13 cellular contexts compared by ENCODE assay signal in the genomic region with DNA sequence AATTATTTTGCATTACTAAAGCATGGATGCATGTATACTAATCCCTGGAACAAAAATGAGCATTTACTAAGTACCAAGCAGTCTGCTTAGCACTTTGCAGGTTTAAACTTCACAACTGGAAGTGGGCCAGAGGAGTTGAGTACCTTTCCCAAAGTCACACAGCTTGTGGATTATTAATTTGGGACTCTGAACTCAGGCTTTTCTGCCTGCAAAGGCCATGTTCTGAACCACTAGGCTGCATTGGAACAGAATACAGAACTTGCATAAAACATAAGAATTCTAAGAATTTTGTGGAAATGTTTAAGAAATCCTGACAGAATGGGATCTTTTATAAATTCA.
A peak's percentile ranks its signal among the peaks of the same experiment; 100 is the strongest.
DNase-seq lines count a peak whose midpoint lies in the region; ATAC-seq lines count a peak whose summit lies in the region.
"Had no signal": no experiment of that assay in that cellular context is flagged by ENCODE, and none has a peak within 500 bp of the region (broad histone marks: within the 10 kb centered on the region; RNA-seq: fewer than 3 reads in every experiment).

No MANE protein-coding gene starts in this region.

- no peaks in the 10 kb centered on the region for H3K9me3 Mint-ChIP-seq in stimulated activated naive CD8-positive, alpha-beta T cell treated with anti-CD3 and anti-CD28 coated beads, Interleukin-15, Interleukin-2, amounts not matched to agents 100 ng/mL and 50 ng/mL, for 24 hours
- H3K9me3 Mint-ChIP-seq in activated CD4-positive, alpha-beta memory T cell treated with anti-CD3 and anti-CD28 coated beads, Interleukin-2, amount 10 ng/mL, durations not matched to agents 7 days and 5 days = no peaks in the 10 kb centered on the region
- H3K9me3 Mint-ChIP-seq in immature natural killer cell = no peaks in the 10 kb centered on the region

- CTCF ChIA-PET in activated CD4-positive, alpha-beta memory T cell treated with anti-CD3 and anti-CD28 coated beads, Interleukin-2, amount 10 ng/mL, durations not matched to agents 7 days and 5 days (lab: Charles Lee) = interaction anchor here (1.3 to 2.9 kb wide), 4 partner anchors 19 to 185 kb away, joined by 4 to 10 read pairs (median 10); no protein-coding TSS in a partner anchor

- no peak for DNase-seq in stimulated activated naive CD8-positive, alpha-beta T cell treated with anti-CD3 and anti-CD28 coated beads, Interleukin-15, Interleukin-2, amounts not matched to agents 100 U/mL and 50 U/mL, for 24 hours
- DNase-seq in activated CD4-positive, alpha-beta memory T cell treated with anti-CD3 and anti-CD28 coated beads, Interleukin-2, amount 10 ng/mL, durations not matched to agents 7 days and 5 days = no peak
- DNase-seq in immature natural killer cell = no peak
- no peak for DNase-seq in posterior cingulate gyrus
- no peak for DNase-seq in A172 (ENCODE audit: low spot score)
- no peak for DNase-seq in DMS153 treated with DMSO at 0.1 percent for 48 hours (lab: John Stamatoyannopoulos, UW; ENCODE audit: unreplicated experiment)
- DNase-seq: dermis blood vessel endothelial cell, gastrocnemius medialis, NCI-H1694 treated with DMSO at 0.1 percent for 48 hours, NCI-H345, stomach had no signal

- H3K4me3 Mint-ChIP-seq in stimulated activated naive CD8-positive, alpha-beta T cell treated with anti-CD3 and anti-CD28 coated beads, Interleukin-15, Interleukin-2, amounts not matched to agents 100 ng/mL and 50 ng/mL, for 24 hours = peak overlapping the region; percentile 91
- H3K4me3 Mint-ChIP-seq in activated CD4-positive, alpha-beta memory T cell treated with anti-CD3 and anti-CD28 coated beads, Interleukin-2, amount 10 ng/mL, durations not matched to agents 7 days and 5 days = peak overlapping the region; percentile 85
- peak overlapping the region; percentile 93 to 99 (median 95) for H3K4me3 Mint-ChIP-seq in immature natural killer cell

- peak overlapping the region; percentile 98 for H3K27ac Mint-ChIP-seq in stimulated activated naive CD8-positive, alpha-beta T cell treated with anti-CD3 and anti-CD28 coated beads, Interleukin-15, Interleukin-2, amounts not matched to agents 100 ng/mL and 50 ng/mL, for 24 hours
- H3K27ac Mint-ChIP-seq in activated CD4-positive, alpha-beta memory T cell treated with anti-CD3 and anti-CD28 coated beads, Interleukin-2, amount 10 ng/mL, durations not matched to agents 7 days and 5 days = peak overlapping the region; percentile 90
- H3K27ac Mint-ChIP-seq in immature natural killer cell = peak overlapping the region; percentile 92 to 99 (median 95)

- POLR2A ChIA-PET in activated CD4-positive, alpha-beta memory T cell treated with anti-CD3 and anti-CD28 coated beads, Interleukin-2, amount 10 ng/mL, durations not matched to agents 7 days and 5 days (lab: Charles Lee) = interaction anchor here (0.9 to 8.4 kb wide), 14 partner anchors 9 to 944 kb away, joined by 3 to 159 read pairs (median 7); a partner anchor contains a TSS

- H3K27me3 Mint-ChIP-seq in stimulated activated naive CD8-positive, alpha-beta T cell treated with anti-CD3 and anti-CD28 coated beads, Interleukin-15, Interleukin-2, amounts not matched to agents 100 ng/mL and 50 ng/mL, for 24 hours = no peaks in the 10 kb centered on the region
- no peaks in the 10 kb centered on the region for H3K27me3 Mint-ChIP-seq in activated CD4-positive, alpha-beta memory T cell treated with anti-CD3 and anti-CD28 coated beads, Interleukin-2, amount 10 ng/mL, durations not matched to agents 7 days and 5 days
- H3K27me3 Mint-ChIP-seq in immature natural killer cell (ENCODE audit: low read depth in 3 of 3) = peaks cover 12 to 20% (median 13%) of the 10 kb centered on the region in 3 donors

- peaks cover 77% of the 10 kb centered on the region for H3K4me1 Mint-ChIP-seq in stimulated activated naive CD8-positive, alpha-beta T cell treated with anti-CD3 and anti-CD28 coated beads, Interleukin-15, Interleukin-2, amounts not matched to agents 100 ng/mL and 50 ng/mL, for 24 hours (ENCODE audit: low read depth)
- peaks cover 50% of the 10 kb centered on the region for H3K4me1 Mint-ChIP-seq in activated CD4-positive, alpha-beta memory T cell treated with anti-CD3 and anti-CD28 coated beads, Interleukin-2, amount 10 ng/mL, durations not matched to agents 7 days and 5 days
- peaks cover 85 to 95% of the 10 kb centered on the region in 2 donors for H3K4me1 Mint-ChIP-seq in immature natural killer cell

- intact Hi-C loops in posterior cingulate gyrus (cut with DNase I) = no loop called here

- H3K36me3 Mint-ChIP-seq in stimulated activated naive CD8-positive, alpha-beta T cell treated with anti-CD3 and anti-CD28 coated beads, Interleukin-15, Interleukin-2, amounts not matched to agents 100 ng/mL and 50 ng/mL, for 24 hours (ENCODE audit: low read depth) = peaks cover 89% of the 10 kb centered on the region
- H3K36me3 Mint-ChIP-seq in activated CD4-positive, alpha-beta memory T cell treated with anti-CD3 and anti-CD28 coated beads, Interleukin-2, amount 10 ng/mL, durations not matched to agents 7 days and 5 days (ENCODE audit: low read depth) = peaks cover 76% of the 10 kb centered on the region
- H3K36me3 Mint-ChIP-seq in immature natural killer cell = peaks cover 10 to 25% (median 22%) of the 10 kb centered on the region in 3 donors

- ATAC-seq in stimulated activated naive CD8-positive, alpha-beta T cell treated with anti-CD3 and anti-CD28 coated beads, Interleukin-15, Interleukin-2, amounts not matched to agents 100 U/mL and 50 U/mL, for 24 hours = no peak
- ATAC-seq: gastrocnemius medialis, SK-N-SH treated with all-trans-retinoic acid at 6 μM for 48 hours had no signal
